1 cellular context compared by ENCODE assay signal in the genomic region with DNA sequence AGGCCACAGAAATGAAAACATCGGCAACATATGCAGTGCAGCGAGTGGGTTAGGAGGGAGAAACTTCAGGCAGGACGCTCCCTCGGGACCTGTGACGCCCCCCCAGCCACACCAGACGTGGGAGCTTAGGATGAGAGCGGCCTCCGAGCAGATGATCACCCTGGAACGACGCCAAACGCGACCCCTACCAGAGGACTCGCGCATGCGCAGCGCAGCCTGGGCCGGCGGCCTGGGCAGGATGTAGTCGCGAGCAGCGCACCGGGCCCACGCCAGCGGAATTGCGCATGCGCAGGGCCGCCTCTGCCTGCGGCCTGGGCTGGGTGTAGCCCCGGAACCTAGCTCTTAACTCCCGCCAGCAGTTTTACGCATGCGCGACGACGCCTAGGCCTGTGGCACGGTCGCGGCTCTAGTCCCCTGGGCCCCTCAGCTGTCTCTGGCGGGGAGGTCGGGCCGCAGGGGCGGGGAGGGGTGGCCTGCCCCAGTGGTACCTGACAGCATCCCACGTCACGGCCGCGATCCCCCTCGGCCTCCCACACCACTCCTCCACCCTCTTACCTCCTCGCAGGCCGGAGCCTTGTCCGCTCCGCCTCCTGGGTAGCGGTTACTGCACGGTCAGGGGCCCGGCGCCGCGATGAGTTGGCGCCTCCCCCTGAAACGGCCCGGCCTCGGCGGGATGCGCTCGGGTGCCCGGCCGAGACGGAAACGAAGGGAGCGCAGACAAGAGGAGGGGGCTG.
TF ChIP-seq lines count a peak whose summit lies in the region.

TSS of gene RCBTB2 (minus strand) at position 608 of the 734 bp plus-strand sequence. CDS start 11,141 bp downstream, outside the sequence.

TF ChIP-seq in GM12878, 131 proteins besides CTCF, POLR2A, EP300 and RAD21 (continued from another document and continues in another):
- TF ChIP-seq CREM (IDR thresholded peaks at IDR 0.05; ENCODE audit: low read depth) (peak; percentile 50; the same call in 1 of the 2 replicates), JUND (IDR thresholded peaks at IDR 0.05; ENCODE audit: low read depth, low read length) (no peak), RAD51 (IDR thresholded peaks at IDR 0.05) (no peak), ZNF24 (IDR thresholded peaks at IDR 0.05) (no peak), SPI1 (IDR thresholded peaks at IDR 0.05; ENCODE audit: borderline replicate concordance, insufficient read depth, low read depth, low read length) (no peak), ELK1 (IDR thresholded peaks at IDR 0.05; ENCODE audit: low read depth, low read length) (no peak), FOS (IDR thresholded peaks at IDR 0.05; ENCODE audit: borderline replicate concordance, extremely low read depth, insufficient read length) (no peak), SUPT20H (IDR thresholded peaks at IDR 0.05; ENCODE audit: borderline replicate concordance, control insufficient read depth, low read depth, low read length) (no peak), RFX5 (IDR thresholded peaks at IDR 0.05; ENCODE audit: low read depth, low read length) (no peak; the same call in 1 of the 2 replicates), FOXK2 (IDR thresholded peaks at IDR 0.05) (no peak), BMI1 (IDR thresholded peaks at IDR 0.05; ENCODE audit: borderline replicate concordance) (no peak), WRNIP1 (IDR thresholded peaks at IDR 0.05; ENCODE audit: borderline replicate concordance, low read depth, low read length) (no peak), SUZ12 (IDR thresholded peaks at IDR 0.05; ENCODE audit: unreplicated experiment) (no peak), E2F4 (IDR thresholded peaks at IDR 0.05; ENCODE audit: low read depth, low read length) (peak; percentile 74), KDM1A (IDR thresholded peaks at IDR 0.05; ENCODE audit: borderline replicate concordance) (no peak), MEF2B (IDR thresholded peaks at IDR 0.05; ENCODE audit: partially characterized antibody, poor library complexity, severe bottlenecking) (peak; percentile 90), KAT2A (conservative IDR thresholded peaks at IDR 0.05; ENCODE audit: control insufficient read depth, low read depth, low read length) (no peak), TBL1XR1 (IDR thresholded peaks at IDR 0.05; ENCODE audit: low read depth, low read length) (no peak), CUX1 (IDR thresholded peaks at IDR 0.05; ENCODE audit: insufficient replicate concordance, low read depth, low read length) (no peak), E2F8 (IDR thresholded peaks at IDR 0.05; ENCODE audit: low read depth, partially characterized antibody) (no peak), IRF5 (IDR thresholded peaks at IDR 0.05; ENCODE audit: borderline replicate concordance) (no peak), NFIC (IDR thresholded peaks at IDR 0.05; ENCODE audit: low read depth, low read length) (no peak), HDAC6 (IDR thresholded peaks at IDR 0.05; ENCODE audit: unreplicated experiment) (no peak), CHD1 (IDR thresholded peaks at IDR 0.05; ENCODE audit: low read depth, low read length) (no peak), RBBP5 (conservative IDR thresholded peaks at IDR 0.05) (no peak), MEF2A (IDR thresholded peaks at IDR 0.05; ENCODE audit: insufficient read depth, low read depth, low read length) (no peak)
- TF ChIP-seq, protein P1, sequence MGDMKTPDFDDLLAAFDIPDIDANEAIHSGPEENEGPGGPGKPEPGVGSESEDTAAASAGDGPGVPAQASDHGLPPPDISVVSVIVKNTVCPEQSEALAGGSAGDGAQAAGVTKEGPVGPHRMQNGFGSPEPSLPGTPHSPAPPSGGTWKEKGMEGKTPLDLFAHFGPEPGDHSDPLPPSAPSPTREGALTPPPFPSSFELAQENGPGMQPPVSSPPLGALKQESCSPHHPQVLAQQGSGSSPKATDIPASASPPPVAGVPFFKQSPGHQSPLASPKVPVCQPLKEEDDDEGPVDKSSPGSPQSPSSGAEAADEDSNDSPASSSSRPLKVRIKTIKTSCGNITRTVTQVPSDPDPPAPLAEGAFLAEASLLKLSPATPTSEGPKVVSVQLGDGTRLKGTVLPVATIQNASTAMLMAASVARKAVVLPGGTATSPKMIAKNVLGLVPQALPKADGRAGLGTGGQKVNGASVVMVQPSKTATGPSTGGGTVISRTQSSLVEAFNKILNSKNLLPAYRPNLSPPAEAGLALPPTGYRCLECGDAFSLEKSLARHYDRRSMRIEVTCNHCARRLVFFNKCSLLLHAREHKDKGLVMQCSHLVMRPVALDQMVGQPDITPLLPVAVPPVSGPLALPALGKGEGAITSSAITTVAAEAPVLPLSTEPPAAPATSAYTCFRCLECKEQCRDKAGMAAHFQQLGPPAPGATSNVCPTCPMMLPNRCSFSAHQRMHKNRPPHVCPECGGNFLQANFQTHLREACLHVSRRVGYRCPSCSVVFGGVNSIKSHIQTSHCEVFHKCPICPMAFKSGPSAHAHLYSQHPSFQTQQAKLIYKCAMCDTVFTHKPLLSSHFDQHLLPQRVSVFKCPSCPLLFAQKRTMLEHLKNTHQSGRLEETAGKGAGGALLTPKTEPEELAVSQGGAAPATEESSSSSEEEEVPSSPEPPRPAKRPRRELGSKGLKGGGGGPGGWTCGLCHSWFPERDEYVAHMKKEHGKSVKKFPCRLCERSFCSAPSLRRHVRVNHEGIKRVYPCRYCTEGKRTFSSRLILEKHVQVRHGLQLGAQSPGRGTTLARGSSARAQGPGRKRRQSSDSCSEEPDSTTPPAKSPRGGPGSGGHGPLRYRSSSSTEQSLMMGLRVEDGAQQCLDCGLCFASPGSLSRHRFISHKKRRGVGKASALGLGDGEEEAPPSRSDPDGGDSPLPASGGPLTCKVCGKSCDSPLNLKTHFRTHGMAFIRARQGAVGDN (IDR thresholded peaks at IDR 0.05): peak; percentile 90
- TF ChIP-seq, protein P2, sequence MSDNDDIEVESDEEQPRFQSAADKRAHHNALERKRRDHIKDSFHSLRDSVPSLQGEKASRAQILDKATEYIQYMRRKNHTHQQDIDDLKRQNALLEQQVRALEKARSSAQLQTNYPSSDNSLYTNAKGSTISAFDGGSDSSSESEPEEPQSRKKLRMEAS (IDR thresholded peaks at IDR 0.05; ENCODE audit: low read depth, low read length): no peak
- TF ChIP-seq, protein P3, sequence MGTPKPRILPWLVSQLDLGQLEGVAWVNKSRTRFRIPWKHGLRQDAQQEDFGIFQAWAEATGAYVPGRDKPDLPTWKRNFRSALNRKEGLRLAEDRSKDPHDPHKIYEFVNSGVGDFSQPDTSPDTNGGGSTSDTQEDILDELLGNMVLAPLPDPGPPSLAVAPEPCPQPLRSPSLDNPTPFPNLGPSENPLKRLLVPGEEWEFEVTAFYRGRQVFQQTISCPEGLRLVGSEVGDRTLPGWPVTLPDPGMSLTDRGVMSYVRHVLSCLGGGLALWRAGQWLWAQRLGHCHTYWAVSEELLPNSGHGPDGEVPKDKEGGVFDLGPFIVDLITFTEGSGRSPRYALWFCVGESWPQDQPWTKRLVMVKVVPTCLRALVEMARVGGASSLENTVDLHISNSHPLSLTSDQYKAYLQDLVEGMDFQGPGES (IDR thresholded peaks at IDR 0.05): no peak
- TF ChIP-seq, protein P4, sequence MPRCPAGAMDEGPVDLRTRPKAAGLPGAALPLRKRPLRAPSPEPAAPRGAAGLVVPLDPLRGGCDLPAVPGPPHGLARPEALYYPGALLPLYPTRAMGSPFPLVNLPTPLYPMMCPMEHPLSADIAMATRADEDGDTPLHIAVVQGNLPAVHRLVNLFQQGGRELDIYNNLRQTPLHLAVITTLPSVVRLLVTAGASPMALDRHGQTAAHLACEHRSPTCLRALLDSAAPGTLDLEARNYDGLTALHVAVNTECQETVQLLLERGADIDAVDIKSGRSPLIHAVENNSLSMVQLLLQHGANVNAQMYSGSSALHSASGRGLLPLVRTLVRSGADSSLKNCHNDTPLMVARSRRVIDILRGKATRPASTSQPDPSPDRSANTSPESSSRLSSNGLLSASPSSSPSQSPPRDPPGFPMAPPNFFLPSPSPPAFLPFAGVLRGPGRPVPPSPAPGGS (IDR thresholded peaks at IDR 0.05; ENCODE audit: borderline replicate concordance, insufficient read depth, low read depth, low read length, poor library complexity, severe bottlenecking): no peak
- TF ChIP-seq, protein P5, sequence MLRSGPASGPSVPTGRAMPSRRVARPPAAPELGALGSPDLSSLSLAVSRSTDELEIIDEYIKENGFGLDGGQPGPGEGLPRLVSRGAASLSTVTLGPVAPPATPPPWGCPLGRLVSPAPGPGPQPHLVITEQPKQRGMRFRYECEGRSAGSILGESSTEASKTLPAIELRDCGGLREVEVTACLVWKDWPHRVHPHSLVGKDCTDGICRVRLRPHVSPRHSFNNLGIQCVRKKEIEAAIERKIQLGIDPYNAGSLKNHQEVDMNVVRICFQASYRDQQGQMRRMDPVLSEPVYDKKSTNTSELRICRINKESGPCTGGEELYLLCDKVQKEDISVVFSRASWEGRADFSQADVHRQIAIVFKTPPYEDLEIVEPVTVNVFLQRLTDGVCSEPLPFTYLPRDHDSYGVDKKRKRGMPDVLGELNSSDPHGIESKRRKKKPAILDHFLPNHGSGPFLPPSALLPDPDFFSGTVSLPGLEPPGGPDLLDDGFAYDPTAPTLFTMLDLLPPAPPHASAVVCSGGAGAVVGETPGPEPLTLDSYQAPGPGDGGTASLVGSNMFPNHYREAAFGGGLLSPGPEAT (IDR thresholded peaks at IDR 0.05; ENCODE audit: low read depth): no peak
